ENCODE assay signal across 1 cellular context in genomic region chr1:161217831-161218230, GRCh38.
TF ChIP-seq lines count a peak whose summit lies in the region.

No MANE protein-coding gene starts in this region.

TF ChIP-seq in GM12878, 131 proteins besides CTCF, POLR2A, EP300 and RAD21:
- TF ChIP-seq IRF3 (IDR thresholded peaks at IDR 0.05) (no peak), SKIL (IDR thresholded peaks at IDR 0.05; ENCODE audit: low read depth, poor library complexity, severe bottlenecking) (no peak), ZBTB33 (IDR thresholded peaks at IDR 0.05) (no peak), POLR2AphosphoS2 (IDR thresholded peaks at IDR 0.05; ENCODE audit: low read depth, low read length) (no peak), HDGF (IDR thresholded peaks at IDR 0.05) (no peak), MYB (IDR thresholded peaks at IDR 0.05; ENCODE audit: borderline replicate concordance, low read depth, low read length) (no peak), RBBP5 (conservative IDR thresholded peaks at IDR 0.05) (no peak), SIX5 (IDR thresholded peaks at IDR 0.05; ENCODE audit: low read depth, low read length, severe bottlenecking) (no peak), NBN (IDR thresholded peaks at IDR 0.05) (no peak), STAT3 (IDR thresholded peaks at IDR 0.05; ENCODE audit: low read depth, low read length) (no peak), MEF2A (IDR thresholded peaks at IDR 0.05; ENCODE audit: insufficient read depth, low read depth, low read length) (no peak), SPI1 (IDR thresholded peaks at IDR 0.05; ENCODE audit: borderline replicate concordance, insufficient read depth, low read depth, low read length) (peak; percentile 7; the same call in 1 of the 2 replicates), SMARCA5 (IDR thresholded peaks at IDR 0.05) (peak; percentile 30; the same call in 1 of the 2 replicates), SMAD1 (IDR thresholded peaks at IDR 0.05; ENCODE audit: low read depth, partially characterized antibody) (no peak), IRF4 (IDR thresholded peaks at IDR 0.05; ENCODE audit: low read depth, low read length) (no peak), SIN3A (IDR thresholded peaks at IDR 0.05; ENCODE audit: low read depth, low read length) (no peak), GATAD2B (conservative IDR thresholded peaks at IDR 0.05; ENCODE audit: low read depth) (0 out of 2 replicates have a peak, but pooled peaks have one; percentile 11), PRDM15 (CRISPR knock-in tag; IDR thresholded peaks at IDR 0.05) (no peak), YBX1 (IDR thresholded peaks at IDR 0.05) (no peak), MEF2B (IDR thresholded peaks at IDR 0.05; ENCODE audit: partially characterized antibody, poor library complexity, severe bottlenecking) (no peak), CBX3 (IDR thresholded peaks at IDR 0.05; ENCODE audit: borderline replicate concordance, low read depth) (no peak), ZBTB40 (IDR thresholded peaks at IDR 0.05; ENCODE audit: borderline replicate concordance) (no peak)
- TF ChIP-seq, protein P1, sequence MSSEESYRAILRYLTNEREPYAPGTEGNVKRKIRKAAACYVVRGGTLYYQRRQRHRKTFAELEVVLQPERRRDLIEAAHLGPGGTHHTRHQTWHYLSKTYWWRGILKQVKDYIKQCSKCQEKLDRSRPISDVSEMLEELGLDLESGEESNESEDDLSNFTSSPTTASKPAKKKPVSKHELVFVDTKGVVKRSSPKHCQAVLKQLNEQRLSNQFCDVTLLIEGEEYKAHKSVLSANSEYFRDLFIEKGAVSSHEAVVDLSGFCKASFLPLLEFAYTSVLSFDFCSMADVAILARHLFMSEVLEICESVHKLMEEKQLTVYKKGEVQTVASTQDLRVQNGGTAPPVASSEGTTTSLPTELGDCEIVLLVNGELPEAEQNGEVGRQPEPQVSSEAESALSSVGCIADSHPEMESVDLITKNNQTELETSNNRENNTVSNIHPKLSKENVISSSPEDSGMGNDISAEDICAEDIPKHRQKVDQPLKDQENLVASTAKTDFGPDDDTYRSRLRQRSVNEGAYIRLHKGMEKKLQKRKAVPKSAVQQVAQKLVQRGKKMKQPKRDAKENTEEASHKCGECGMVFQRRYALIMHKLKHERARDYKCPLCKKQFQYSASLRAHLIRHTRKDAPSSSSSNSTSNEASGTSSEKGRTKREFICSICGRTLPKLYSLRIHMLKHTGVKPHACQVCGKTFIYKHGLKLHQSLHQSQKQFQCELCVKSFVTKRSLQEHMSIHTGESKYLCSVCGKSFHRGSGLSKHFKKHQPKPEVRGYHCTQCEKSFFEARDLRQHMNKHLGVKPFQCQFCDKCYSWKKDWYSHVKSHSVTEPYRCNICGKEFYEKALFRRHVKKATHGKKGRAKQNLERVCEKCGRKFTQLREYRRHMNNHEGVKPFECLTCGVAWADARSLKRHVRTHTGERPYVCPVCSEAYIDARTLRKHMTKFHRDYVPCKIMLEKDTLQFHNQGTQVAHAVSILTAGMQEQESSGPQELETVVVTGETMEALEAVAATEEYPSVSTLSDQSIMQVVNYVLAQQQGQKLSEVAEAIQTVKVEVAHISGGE (CRISPR knock-in tag; IDR thresholded peaks at IDR 0.05): no peak
